ENCODE assay signal across 8 cellular contexts in genomic region chr11:34052608-34053160, GRCh38. TPM values are rescaled to one million over a fixed set of nuclear protein-coding genes. Genes with fewer than 3 reads are reported as not detected.
DNase-seq lines count a peak whose midpoint lies in the region; ATAC-seq, FAIRE-seq and TF ChIP-seq lines count a peak whose summit lies in the region.

No MANE protein-coding gene starts in this region.

- no peaks in the 10 kb centered on the region for H3K9me3 ChIP-seq in lung (ENCODE audit: control insufficient read depth in 2 of 2, insufficient read depth in 1 of 2, low read length in 1 of 2)

- H3K27ac ChIP-seq in lung (ENCODE audit: low read depth in 1 of 2, low read length in 1 of 2) = peak overlapping the region; percentile 86 to 88

- ATAC-seq in GM21526 (IDR thresholded peaks at IDR 0.05; ENCODE audit: low FRiP score, unreplicated experiment) (peak; percentile 0), T-cell (replicated peaks in 1 of 4) (peak in 2 of 4 experiments; percentile 1), lung (ENCODE audit: insufficient read depth, low FRiP score) (no peak)
- no peak for ATAC-seq in central memory CD8-positive, alpha-beta T cell (replicated peaks; ENCODE audit: extremely low read depth, poor library complexity, severe bottlenecking)

- H3K36me3 ChIP-seq in lung (ENCODE audit: control insufficient read depth in 2 of 2, insufficient read depth in 2 of 2, low read length in 2 of 2) = peaks cover 2 to 4% of the 10 kb centered on the region in 2 donors

- TF ChIP-seq POLR2A in H54 (IDR thresholded peaks at IDR 0.05; ENCODE audit: low read depth, low read length) = no peak

- peaks cover 4% of the 10 kb centered on the region for H3K36me3 Mint-ChIP-seq in T-cell
- H3K36me3 Mint-ChIP-seq in central memory CD8-positive, alpha-beta T cell (ENCODE audit: insufficient read depth) = peaks cover 20% of the 10 kb centered on the region

- FAIRE-seq in H54 (lab: Jason Lieb, UNC) = no peak

- peaks cover 33 to 48% (median 42%) of the 10 kb centered on the region in 3 donors for H3K4me1 Mint-ChIP-seq in T-cell
- H3K4me1 Mint-ChIP-seq in central memory CD8-positive, alpha-beta T cell = peaks cover 22% of the 10 kb centered on the region

- POLR2A ChIA-PET in T-cell (lab: Charles Lee) = interaction anchor here (0.6 to 0.8 kb wide), 3 partner anchors 8 to 52 kb away, joined by 3 to 5 read pairs (median 4); partner anchors contain the start of gene NAT10 (in 1 of the 2)

- DNase-seq in ACHN (peak; percentile 12), T-cell (peak in 10 of 34 experiments; percentile 1 to 27 (median 9)), lung (ENCODE audit: low spot score) (peak; percentile 36), H54 (ENCODE audit: insufficient read length, low spot score) (no peak), DMS153 treated with DMSO at 0.1 percent for 48 hours (lab: John Stamatoyannopoulos, UW; ENCODE audit: unreplicated experiment) (no peak)
- DNase-seq in central memory CD8-positive, alpha-beta T cell (ENCODE audit: low spot score in 2 of 2) = peak in 1 of 2 donors; percentile 14
- DNase-seq in stimulated activated CD8-positive, alpha-beta memory T cell treated with anti-CD3 and anti-CD28 coated beads, Interleukin-4, amount 100 ng/mL, for 48 hours = peak; percentile 47

- H3K4me3 Mint-ChIP-seq in T-cell = peak overlapping the region; percentile 96 to 100 (median 98)
- peak overlapping the region; percentile 99 for H3K4me3 Mint-ChIP-seq in central memory CD8-positive, alpha-beta T cell

- no peaks in the 10 kb centered on the region for H3K9me3 Mint-ChIP-seq in T-cell
- H3K9me3 Mint-ChIP-seq in central memory CD8-positive, alpha-beta T cell = no peaks in the 10 kb centered on the region

- H3K4me3 ChIP-seq in lung = peak overlapping the region; percentile 99

- CTCF ChIA-PET in T-cell (lab: Charles Lee) = interaction anchor here in 1 of 2 donors (0.7 kb wide), 1 partner anchor 956 kb away, joined by 4 read pairs; no protein-coding TSS in a partner anchor

- H3K27me3 Mint-ChIP-seq in T-cell = no peaks in the 10 kb centered on the region
- H3K27me3 Mint-ChIP-seq in central memory CD8-positive, alpha-beta T cell = no peaks in the 10 kb centered on the region

- H3K27me3 ChIP-seq in lung (ENCODE audit: control insufficient read depth, insufficient read depth) = no peaks in the 10 kb centered on the region

- no peak for TF ChIP-seq CTCF in lung (IDR thresholded peaks at IDR 0.05; ENCODE audit: control extremely low read depth, extremely low read depth)

- WGBS in lung, 2 donors = 0 to 1% methylated on average over 40 of the region's 40 CpGs

- H3K27ac Mint-ChIP-seq in T-cell = peak overlapping the region; percentile 97 to 98
- peak overlapping the region; percentile 95 for H3K27ac Mint-ChIP-seq in central memory CD8-positive, alpha-beta T cell (ENCODE audit: low read depth)

- in situ Hi-C loops in ACHN (cut with HindIII; ENCODE audit: low pct_ligation_motif_present, low pct_unique_long_range_greater_than_20kb, low sequenced_read_pairs) = no loop called here

- H3K4me1 ChIP-seq in lung (ENCODE audit: control insufficient read depth in 2 of 2, insufficient read depth in 2 of 2, low read length in 2 of 2) = peaks cover 1 to 13% of the 10 kb centered on the region in 2 donors

RNA-seq across cellular contexts. Expression of gene CAPRIN1, which starts 1.2 kb away (rescaled TPM):
- total RNA-seq in T-cell (100 to 1,000 TPM; 106 to 148 (median 143) TPM), lung (100 to 1,000 TPM; 171 to 285 TPM)
- 10 to 100 TPM; 65.6 to 66.4 TPM for polyA plus RNA-seq in lung

RNA-seq across cellular contexts. Expression of gene NAT10, which starts 52.7 kb away (rescaled TPM):
- total RNA-seq in T-cell = 10 to 100 TPM; 55.0 to 84.0 (median 73.5) TPM
- 10 to 100 TPM; 27.1 to 41.1 TPM for total RNA-seq in lung
- polyA plus RNA-seq in lung = 10 to 100 TPM; 24.2 to 28.3 TPM

Comparison
In these comparisons a context has a peak if more than half of its experiments do, and no peak if none do; other contexts are left out.
1. DNase-seq: peak in ACHN (single experiment), lung (single experiment) and stimulated activated CD8-positive, alpha-beta memory T cell treated with anti-CD3 and anti-CD28 coated beads, Interleukin-4, amount 100 ng/mL, for 48 hours (single experiment); none in H54 (single experiment) and DMS153 treated with DMSO at 0.1 percent for 48 hours (single experiment).